Comparison of ENCODE assay signal across 17 cellular contexts in genomic region chr5:75640395-75640794, GRCh38.
DNase-seq lines count a peak whose midpoint lies in the region; ATAC-seq, FAIRE-seq and TF ChIP-seq lines count a peak whose summit lies in the region.
"Had no signal": no experiment of that assay in that cellular context is flagged by ENCODE, and none has a peak within 500 bp of the region (broad histone marks: within the 10 kb centered on the region; RNA-seq: fewer than 3 reads in every experiment).

No MANE protein-coding gene starts in this region.

- TF ChIP-seq CTCF in D721Med (IDR thresholded peaks at IDR 0.05; ENCODE audit: insufficient read depth, missing control alignments), result no peak

- FAIRE-seq in D721Med (lab: Jason Lieb, UNC), result no peak
- FAIRE-seq: GM18507 had no signal

- TF ChIP-seq POLR2A in erythroblast (IDR thresholded peaks at IDR 0.05; ENCODE audit: low read length), result no peak

- peak overlapping the region; percentile 87 for H3K27ac ChIP-seq in epithelial cell of prostate
- H3K27ac ChIP-seq: cardiac muscle cell, heart left ventricle, ovary had no signal

- DNase-seq in EL, result peak; percentile 85
- DNase-seq in RKO (ENCODE audit: low spot score), result peak; percentile 66
- DNase-seq in epithelial cell of prostate (ENCODE audit: low read depth, low spot score), result peak; percentile 57
- peak; percentile 89 for DNase-seq in non-pigmented ciliary epithelial cell (ENCODE audit: low read depth)
- no peak for DNase-seq in D721Med (ENCODE audit: insufficient read length, low spot score)
- DNase-seq in AML-193 (lab: John Stamatoyannopoulos, UW), result no peak
- no peak for DNase-seq in erythroblast (lab: John Stamatoyannopoulos, UW)
- DNase-seq: Caco-2; heart left ventricle; MV-4-11; NCI-H510A treated with DMSO at 0.1 percent for 48 hours; ovary; stimulated activated naive CD4-positive, alpha-beta T cell treated with Interleukin-2 at 50 U/mL for 16 hours had no signal

- no peak for ATAC-seq in GM21717 (IDR thresholded peaks at IDR 0.05; ENCODE audit: unreplicated experiment)
- ATAC-seq: activated CD4-positive, CD25-positive, alpha-beta regulatory T cell treated with anti-CD3 and anti-CD28 coated beads, Interleukin-2, amount 50 U/mL, for 24 hours; heart left ventricle had no signal

Comparison
In these comparisons a context has a peak if more than half of its experiments do, and no peak if none do; other contexts are left out.
1. DNase-seq: peak in EL (single experiment), RKO (single experiment), epithelial cell of prostate (single experiment) and non-pigmented ciliary epithelial cell (single experiment); none in D721Med (single experiment), AML-193 (0 of 2) and erythroblast (0 of 2).